In the genomic region with DNA sequence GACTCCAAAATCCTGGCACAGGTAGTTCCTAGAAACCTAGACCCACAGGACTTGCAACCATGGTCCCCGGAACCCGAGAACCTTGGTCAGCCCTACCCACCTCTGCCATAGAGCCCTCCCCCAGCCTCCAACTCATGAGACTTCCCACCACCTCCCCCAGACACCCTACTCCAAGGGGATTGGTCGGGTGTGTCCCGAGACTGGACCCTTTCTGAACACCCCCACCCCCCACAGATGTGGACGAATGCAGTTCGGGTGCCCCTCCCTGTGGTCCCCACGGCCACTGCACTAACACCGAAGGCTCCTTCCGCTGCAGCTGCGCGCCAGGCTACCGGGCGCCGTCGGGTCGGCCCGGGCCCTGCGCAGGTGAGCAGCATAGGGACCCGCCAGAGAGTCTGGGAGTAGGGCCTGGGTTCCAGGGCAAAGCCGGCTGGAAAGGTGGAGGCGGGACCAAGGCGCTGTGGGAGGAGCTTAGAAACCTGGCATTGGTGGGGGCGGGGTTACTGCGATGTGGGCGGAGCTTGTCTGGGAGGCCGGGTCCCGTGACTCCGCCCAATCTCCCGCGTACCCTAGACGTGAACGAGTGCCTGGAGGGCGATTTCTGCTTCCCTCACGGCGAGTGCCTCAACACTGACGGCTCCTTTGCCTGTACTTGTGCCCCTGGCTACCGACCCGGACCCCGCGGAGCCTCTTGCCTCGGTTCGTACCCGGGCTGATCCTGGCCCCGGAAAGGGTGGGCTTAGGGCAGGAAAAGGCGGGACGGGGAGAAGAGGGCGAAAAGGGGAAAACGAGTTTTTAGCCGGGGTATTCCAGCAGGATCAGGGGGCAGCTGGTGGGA, we compare ENCODE assay signal across 1 cellular context.
TF ChIP-seq lines count a peak whose summit lies in the region.

No MANE protein-coding gene starts in this region.

TF ChIP-seq in GM12878, 131 proteins besides CTCF, POLR2A, EP300 and RAD21 (continued from another document):
- TF ChIP-seq, protein P1, sequence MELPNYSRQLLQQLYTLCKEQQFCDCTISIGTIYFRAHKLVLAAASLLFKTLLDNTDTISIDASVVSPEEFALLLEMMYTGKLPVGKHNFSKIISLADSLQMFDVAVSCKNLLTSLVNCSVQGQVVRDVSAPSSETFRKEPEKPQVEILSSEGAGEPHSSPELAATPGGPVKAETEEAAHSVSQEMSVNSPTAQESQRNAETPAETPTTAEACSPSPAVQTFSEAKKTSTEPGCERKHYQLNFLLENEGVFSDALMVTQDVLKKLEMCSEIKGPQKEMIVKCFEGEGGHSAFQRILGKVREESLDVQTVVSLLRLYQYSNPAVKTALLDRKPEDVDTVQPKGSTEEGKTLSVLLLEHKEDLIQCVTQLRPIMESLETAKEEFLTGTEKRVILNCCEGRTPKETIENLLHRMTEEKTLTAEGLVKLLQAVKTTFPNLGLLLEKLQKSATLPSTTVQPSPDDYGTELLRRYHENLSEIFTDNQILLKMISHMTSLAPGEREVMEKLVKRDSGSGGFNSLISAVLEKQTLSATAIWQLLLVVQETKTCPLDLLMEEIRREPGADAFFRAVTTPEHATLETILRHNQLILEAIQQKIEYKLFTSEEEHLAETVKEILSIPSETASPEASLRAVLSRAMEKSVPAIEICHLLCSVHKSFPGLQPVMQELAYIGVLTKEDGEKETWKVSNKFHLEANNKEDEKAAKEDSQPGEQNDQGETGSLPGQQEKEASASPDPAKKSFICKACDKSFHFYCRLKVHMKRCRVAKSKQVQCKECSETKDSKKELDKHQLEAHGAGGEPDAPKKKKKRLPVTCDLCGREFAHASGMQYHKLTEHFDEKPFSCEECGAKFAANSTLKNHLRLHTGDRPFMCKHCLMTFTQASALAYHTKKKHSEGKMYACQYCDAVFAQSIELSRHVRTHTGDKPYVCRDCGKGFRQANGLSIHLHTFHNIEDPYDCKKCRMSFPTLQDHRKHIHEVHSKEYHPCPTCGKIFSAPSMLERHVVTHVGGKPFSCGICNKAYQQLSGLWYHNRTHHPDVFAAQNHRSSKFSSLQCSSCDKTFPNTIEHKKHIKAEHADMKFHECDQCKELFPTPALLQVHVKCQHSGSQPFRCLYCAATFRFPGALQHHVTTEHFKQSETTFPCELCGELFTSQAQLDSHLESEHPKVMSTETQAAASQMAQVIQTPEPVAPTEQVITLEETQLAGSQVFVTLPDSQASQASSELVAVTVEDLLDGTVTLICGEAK (IDR thresholded peaks at IDR 0.05; ENCODE audit: borderline replicate concordance) = peak; percentile 87; the same call in 1 of the 2 replicates
- TF ChIP-seq, protein P2, sequence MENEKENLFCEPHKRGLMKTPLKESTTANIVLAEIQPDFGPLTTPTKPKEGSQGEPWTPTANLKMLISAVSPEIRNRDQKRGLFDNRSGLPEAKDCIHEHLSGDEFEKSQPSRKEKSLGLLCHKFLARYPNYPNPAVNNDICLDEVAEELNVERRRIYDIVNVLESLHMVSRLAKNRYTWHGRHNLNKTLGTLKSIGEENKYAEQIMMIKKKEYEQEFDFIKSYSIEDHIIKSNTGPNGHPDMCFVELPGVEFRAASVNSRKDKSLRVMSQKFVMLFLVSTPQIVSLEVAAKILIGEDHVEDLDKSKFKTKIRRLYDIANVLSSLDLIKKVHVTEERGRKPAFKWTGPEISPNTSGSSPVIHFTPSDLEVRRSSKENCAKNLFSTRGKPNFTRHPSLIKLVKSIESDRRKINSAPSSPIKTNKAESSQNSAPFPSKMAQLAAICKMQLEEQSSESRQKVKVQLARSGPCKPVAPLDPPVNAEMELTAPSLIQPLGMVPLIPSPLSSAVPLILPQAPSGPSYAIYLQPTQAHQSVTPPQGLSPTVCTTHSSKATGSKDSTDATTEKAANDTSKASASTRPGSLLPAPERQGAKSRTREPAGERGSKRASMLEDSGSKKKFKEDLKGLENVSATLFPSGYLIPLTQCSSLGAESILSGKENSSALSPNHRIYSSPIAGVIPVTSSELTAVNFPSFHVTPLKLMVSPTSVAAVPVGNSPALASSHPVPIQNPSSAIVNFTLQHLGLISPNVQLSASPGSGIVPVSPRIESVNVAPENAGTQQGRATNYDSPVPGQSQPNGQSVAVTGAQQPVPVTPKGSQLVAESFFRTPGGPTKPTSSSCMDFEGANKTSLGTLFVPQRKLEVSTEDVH (IDR thresholded peaks at IDR 0.05; ENCODE audit: low read depth, partially characterized antibody) = peak; percentile 58
- peak; percentile 37; the same call in 1 of the 2 replicates for TF ChIP-seq RB1 (IDR thresholded peaks at IDR 0.05; ENCODE audit: borderline replicate concordance)
- TF ChIP-seq GABPA (IDR thresholded peaks at IDR 0.05; ENCODE audit: low read depth) = peak; percentile 82; the same call in 1 of the 2 replicates
- TF ChIP-seq KAT2A (conservative IDR thresholded peaks at IDR 0.05; ENCODE audit: control insufficient read depth, low read depth, low read length) = no peak
- TF ChIP-seq BHLHE40 (IDR thresholded peaks at IDR 0.05; ENCODE audit: borderline replicate concordance in 1 of 2, low read depth in 2 of 2, low read length in 1 of 2) = peak; percentile 13 to 62; a peak in 1 of 4 replicates
- peak in 1 of 2 experiments; percentile 22; a peak in 1 of 4 replicates for TF ChIP-seq IKZF2 (IDR thresholded peaks at IDR 0.05)
- no peak for TF ChIP-seq KLF5 (IDR thresholded peaks at IDR 0.05; ENCODE audit: partially characterized antibody)
- TF ChIP-seq, protein P3, sequence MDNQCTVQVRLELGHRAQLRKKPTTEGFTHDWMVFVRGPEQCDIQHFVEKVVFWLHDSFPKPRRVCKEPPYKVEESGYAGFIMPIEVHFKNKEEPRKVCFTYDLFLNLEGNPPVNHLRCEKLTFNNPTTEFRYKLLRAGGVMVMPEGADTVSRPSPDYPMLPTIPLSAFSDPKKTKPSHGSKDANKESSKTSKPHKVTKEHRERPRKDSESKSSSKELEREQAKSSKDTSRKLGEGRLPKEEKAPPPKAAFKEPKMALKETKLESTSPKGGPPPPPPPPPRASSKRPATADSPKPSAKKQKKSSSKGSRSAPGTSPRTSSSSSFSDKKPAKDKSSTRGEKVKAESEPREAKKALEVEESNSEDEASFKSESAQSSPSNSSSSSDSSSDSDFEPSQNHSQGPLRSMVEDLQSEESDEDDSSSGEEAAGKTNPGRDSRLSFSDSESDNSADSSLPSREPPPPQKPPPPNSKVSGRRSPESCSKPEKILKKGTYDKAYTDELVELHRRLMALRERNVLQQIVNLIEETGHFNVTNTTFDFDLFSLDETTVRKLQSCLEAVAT (IDR thresholded peaks at IDR 0.05) = peak; percentile 35; the same call in 1 of the 2 replicates
- peak; percentile 43; the same call in 1 of the 2 replicates for TF ChIP-seq ZNF207 (IDR thresholded peaks at IDR 0.05; ENCODE audit: borderline replicate concordance)
- no peak for TF ChIP-seq PML (IDR thresholded peaks at IDR 0.05; ENCODE audit: low read length)
- TF ChIP-seq, protein P4, sequence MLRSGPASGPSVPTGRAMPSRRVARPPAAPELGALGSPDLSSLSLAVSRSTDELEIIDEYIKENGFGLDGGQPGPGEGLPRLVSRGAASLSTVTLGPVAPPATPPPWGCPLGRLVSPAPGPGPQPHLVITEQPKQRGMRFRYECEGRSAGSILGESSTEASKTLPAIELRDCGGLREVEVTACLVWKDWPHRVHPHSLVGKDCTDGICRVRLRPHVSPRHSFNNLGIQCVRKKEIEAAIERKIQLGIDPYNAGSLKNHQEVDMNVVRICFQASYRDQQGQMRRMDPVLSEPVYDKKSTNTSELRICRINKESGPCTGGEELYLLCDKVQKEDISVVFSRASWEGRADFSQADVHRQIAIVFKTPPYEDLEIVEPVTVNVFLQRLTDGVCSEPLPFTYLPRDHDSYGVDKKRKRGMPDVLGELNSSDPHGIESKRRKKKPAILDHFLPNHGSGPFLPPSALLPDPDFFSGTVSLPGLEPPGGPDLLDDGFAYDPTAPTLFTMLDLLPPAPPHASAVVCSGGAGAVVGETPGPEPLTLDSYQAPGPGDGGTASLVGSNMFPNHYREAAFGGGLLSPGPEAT (IDR thresholded peaks at IDR 0.05; ENCODE audit: low read depth) = peak; percentile 39; the same call in 1 of the 2 replicates
- TF ChIP-seq, protein P5, sequence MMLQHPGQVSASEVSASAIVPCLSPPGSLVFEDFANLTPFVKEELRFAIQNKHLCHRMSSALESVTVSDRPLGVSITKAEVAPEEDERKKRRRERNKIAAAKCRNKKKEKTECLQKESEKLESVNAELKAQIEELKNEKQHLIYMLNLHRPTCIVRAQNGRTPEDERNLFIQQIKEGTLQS (IDR thresholded peaks at IDR 0.05; ENCODE audit: borderline replicate concordance, extremely low read depth, low read depth, low read length) = no peak
- TF ChIP-seq TCF12 (IDR thresholded peaks at IDR 0.05; ENCODE audit: low read depth, low read length) = no peak
- TF ChIP-seq, protein P6, sequence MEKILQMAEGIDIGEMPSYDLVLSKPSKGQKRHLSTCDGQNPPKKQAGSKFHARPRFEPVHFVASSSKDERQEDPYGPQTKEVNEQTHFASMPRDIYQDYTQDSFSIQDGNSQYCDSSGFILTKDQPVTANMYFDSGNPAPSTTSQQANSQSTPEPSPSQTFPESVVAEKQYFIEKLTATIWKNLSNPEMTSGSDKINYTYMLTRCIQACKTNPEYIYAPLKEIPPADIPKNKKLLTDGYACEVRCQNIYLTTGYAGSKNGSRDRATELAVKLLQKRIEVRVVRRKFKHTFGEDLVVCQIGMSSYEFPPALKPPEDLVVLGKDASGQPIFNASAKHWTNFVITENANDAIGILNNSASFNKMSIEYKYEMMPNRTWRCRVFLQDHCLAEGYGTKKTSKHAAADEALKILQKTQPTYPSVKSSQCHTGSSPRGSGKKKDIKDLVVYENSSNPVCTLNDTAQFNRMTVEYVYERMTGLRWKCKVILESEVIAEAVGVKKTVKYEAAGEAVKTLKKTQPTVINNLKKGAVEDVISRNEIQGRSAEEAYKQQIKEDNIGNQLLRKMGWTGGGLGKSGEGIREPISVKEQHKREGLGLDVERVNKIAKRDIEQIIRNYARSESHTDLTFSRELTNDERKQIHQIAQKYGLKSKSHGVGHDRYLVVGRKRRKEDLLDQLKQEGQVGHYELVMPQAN (conservative IDR thresholded peaks at IDR 0.05) = 0 out of 2 replicates have a peak, but pooled peaks have one; percentile 42
- TF ChIP-seq, protein P7, sequence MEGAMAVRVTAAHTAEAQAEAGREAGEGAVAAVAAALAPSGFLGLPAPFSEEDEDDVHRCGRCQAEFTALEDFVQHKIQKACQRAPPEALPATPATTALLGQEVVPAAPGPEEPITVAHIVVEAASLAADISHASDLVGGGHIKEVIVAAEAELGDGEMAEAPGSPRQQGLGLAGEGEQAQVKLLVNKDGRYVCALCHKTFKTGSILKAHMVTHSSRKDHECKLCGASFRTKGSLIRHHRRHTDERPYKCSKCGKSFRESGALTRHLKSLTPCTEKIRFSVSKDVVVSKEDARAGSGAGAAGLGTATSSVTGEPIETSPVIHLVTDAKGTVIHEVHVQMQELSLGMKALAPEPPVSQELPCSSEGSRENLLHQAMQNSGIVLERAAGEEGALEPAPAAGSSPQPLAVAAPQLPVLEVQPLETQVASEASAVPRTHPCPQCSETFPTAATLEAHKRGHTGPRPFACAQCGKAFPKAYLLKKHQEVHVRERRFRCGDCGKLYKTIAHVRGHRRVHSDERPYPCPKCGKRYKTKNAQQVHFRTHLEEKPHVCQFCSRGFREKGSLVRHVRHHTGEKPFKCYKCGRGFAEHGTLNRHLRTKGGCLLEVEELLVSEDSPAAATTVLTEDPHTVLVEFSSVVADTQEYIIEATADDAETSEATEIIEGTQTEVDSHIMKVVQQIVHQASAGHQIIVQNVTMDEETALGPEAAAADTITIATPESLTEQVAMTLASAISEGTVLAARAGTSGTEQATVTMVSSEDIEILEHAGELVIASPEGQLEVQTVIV (IDR thresholded peaks at IDR 0.05; ENCODE audit: borderline replicate concordance, partially characterized antibody) = no peak
- peak; percentile 92 for TF ChIP-seq IKZF1 (conservative IDR thresholded peaks at IDR 0.05)
- TF ChIP-seq, protein P8, sequence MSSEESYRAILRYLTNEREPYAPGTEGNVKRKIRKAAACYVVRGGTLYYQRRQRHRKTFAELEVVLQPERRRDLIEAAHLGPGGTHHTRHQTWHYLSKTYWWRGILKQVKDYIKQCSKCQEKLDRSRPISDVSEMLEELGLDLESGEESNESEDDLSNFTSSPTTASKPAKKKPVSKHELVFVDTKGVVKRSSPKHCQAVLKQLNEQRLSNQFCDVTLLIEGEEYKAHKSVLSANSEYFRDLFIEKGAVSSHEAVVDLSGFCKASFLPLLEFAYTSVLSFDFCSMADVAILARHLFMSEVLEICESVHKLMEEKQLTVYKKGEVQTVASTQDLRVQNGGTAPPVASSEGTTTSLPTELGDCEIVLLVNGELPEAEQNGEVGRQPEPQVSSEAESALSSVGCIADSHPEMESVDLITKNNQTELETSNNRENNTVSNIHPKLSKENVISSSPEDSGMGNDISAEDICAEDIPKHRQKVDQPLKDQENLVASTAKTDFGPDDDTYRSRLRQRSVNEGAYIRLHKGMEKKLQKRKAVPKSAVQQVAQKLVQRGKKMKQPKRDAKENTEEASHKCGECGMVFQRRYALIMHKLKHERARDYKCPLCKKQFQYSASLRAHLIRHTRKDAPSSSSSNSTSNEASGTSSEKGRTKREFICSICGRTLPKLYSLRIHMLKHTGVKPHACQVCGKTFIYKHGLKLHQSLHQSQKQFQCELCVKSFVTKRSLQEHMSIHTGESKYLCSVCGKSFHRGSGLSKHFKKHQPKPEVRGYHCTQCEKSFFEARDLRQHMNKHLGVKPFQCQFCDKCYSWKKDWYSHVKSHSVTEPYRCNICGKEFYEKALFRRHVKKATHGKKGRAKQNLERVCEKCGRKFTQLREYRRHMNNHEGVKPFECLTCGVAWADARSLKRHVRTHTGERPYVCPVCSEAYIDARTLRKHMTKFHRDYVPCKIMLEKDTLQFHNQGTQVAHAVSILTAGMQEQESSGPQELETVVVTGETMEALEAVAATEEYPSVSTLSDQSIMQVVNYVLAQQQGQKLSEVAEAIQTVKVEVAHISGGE (CRISPR knock-in tag; IDR thresholded peaks at IDR 0.05) = peak; percentile 65
- TF ChIP-seq SP1 (IDR thresholded peaks at IDR 0.05; ENCODE audit: low read depth, low read length) = peak; percentile 31
- peak; percentile 48 for TF ChIP-seq RELA (IDR thresholded peaks at IDR 0.05; ENCODE audit: borderline replicate concordance, partially characterized antibody)
- TF ChIP-seq TBL1XR1 (IDR thresholded peaks at IDR 0.05; ENCODE audit: low read depth, low read length) = 0 out of 2 replicates have a peak, but pooled peaks have one; percentile 5
- TF ChIP-seq TARDBP (IDR thresholded peaks at IDR 0.05; ENCODE audit: borderline replicate concordance) = 0 out of 2 replicates have a peak, but pooled peaks have one; percentile 41
- no peak for TF ChIP-seq STAT1 (conservative IDR thresholded peaks at IDR 0.05)
- peak; percentile 41 for TF ChIP-seq LARP7 (IDR thresholded peaks at IDR 0.05)
- peak; percentile 26; the same call in 1 of the 2 replicates for TF ChIP-seq GATAD2B (conservative IDR thresholded peaks at IDR 0.05; ENCODE audit: low read depth)
